ENCODE assay signal across 8 cellular contexts in genomic region chr9:89743576-89744254, GRCh38.
DNase-seq lines count a peak whose midpoint lies in the region; ATAC-seq and TF ChIP-seq lines count a peak whose summit lies in the region.

No MANE protein-coding gene starts in this region.

- H3K27ac Mint-ChIP-seq in central memory CD8-positive, alpha-beta T cell (ENCODE audit: low read depth), result peak overlapping the region; percentile 34

- H3K9me3 Mint-ChIP-seq in central memory CD8-positive, alpha-beta T cell, result no peaks in the 10 kb centered on the region

- peak overlapping the region; percentile 24 for H3K4me3 Mint-ChIP-seq in central memory CD8-positive, alpha-beta T cell

- H3K36me3 Mint-ChIP-seq in central memory CD8-positive, alpha-beta T cell (ENCODE audit: insufficient read depth), result no peaks in the 10 kb centered on the region

- peaks cover 10% of the 10 kb centered on the region for H3K27me3 Mint-ChIP-seq in central memory CD8-positive, alpha-beta T cell

- ATAC-seq in GM21737 (IDR thresholded peaks at IDR 0.05; ENCODE audit: unreplicated experiment) (peak; percentile 62), left colon (no peak), HG03097 (IDR thresholded peaks at IDR 0.05; ENCODE audit: low FRiP score, unreplicated experiment) (no peak)
- ATAC-seq in central memory CD8-positive, alpha-beta T cell (replicated peaks; ENCODE audit: extremely low read depth, poor library complexity, severe bottlenecking), result peak; percentile 72

- intact Hi-C loops in left colon (cut with DNase I, micrococcal nuclease), result no loop called here

- H3K4me1 Mint-ChIP-seq in central memory CD8-positive, alpha-beta T cell, result peaks cover 29% of the 10 kb centered on the region

- DNase-seq in GM10266 (ENCODE audit: extremely low spot score) (peak; percentile 52), RPMI8226 (peak; percentile 8), left colon (no peak), COLO829 (ENCODE audit: low spot score) (no peak), DMS53 (lab: John Stamatoyannopoulos, UW) (no peak)
- DNase-seq in central memory CD8-positive, alpha-beta T cell (ENCODE audit: low spot score in 2 of 2), result peak; percentile 14 to 15

- no peak for TF ChIP-seq CTCF in GM10266 (IDR thresholded peaks at IDR 0.05; ENCODE audit: control insufficient read depth, insufficient read depth, low read depth, missing control alignments)

Comparison
In these comparisons a context has a peak if more than half of its experiments do, and no peak if none do; other contexts are left out.
1. DNase-seq: peak in GM10266 (single experiment), RPMI8226 (single experiment) and central memory CD8-positive, alpha-beta T cell (2 of 2); none in left colon (0 of 2), COLO829 (single experiment) and DMS53 (single experiment).
2. ATAC-seq: peak in GM21737 (single experiment) and central memory CD8-positive, alpha-beta T cell (single experiment); none in left colon (single experiment) and HG03097 (single experiment).